Comparison of ENCODE assay signal across 27 cellular contexts in genomic region chr4:53900275-53900649, GRCh38.
A peak's percentile ranks its signal among the peaks of the same experiment; 100 is the strongest.
DNase-seq lines count a peak whose midpoint lies in the region; TF ChIP-seq lines count a peak whose summit lies in the region.
"Had no signal": no experiment of that assay in that cellular context is flagged by ENCODE, and none has a peak within 500 bp of the region (broad histone marks: within the 10 kb centered on the region; RNA-seq: fewer than 3 reads in every experiment).

No MANE protein-coding gene starts in this region.

- H2AFZ ChIP-seq in hepatocyte: no peak overlapping the region

- H3K4me3 ChIP-seq in adipocyte (ENCODE audit: low read length): peak overlapping the region; percentile 60
- no peak overlapping the region for H3K4me3 ChIP-seq in hepatocyte
- H3K4me3 ChIP-seq in sigmoid colon: no peak overlapping the region
- no peak overlapping the region for H3K4me3 ChIP-seq in uterus
- H3K4me3 ChIP-seq: cardiac muscle cell, mucosa of descending colon, SJSA1, skin epidermis had no signal

- H3K4me1 ChIP-seq in adipocyte (ENCODE audit: control insufficient read depth, insufficient read depth, low read length) (peaks cover 23% of the 10 kb centered on the region), hepatocyte (ENCODE audit: insufficient read depth) (peaks cover 8% of the 10 kb centered on the region), sigmoid colon (no peaks in the 10 kb centered on the region), uterus (peaks cover 0 to 8% of the 10 kb centered on the region in 2 donors)
- H3K4me1 ChIP-seq: SJSA1 had no signal

- no peaks in the 10 kb centered on the region for H4K20me1 ChIP-seq in hepatocyte (ENCODE audit: insufficient read depth, poor library complexity, severe bottlenecking)

- peak overlapping the region; percentile 77 for H3K27ac ChIP-seq in hepatocyte
- H3K27ac ChIP-seq in sigmoid colon: peak overlapping the region; percentile 39 to 49 (median 45)
- H3K27ac ChIP-seq in uterus: peak overlapping the region; percentile 69 to 71
- H3K27ac ChIP-seq: cardiac muscle cell, SJSA1 had no signal

- no peak overlapping the region for H3K4me2 ChIP-seq in hepatocyte

- H3K9ac ChIP-seq in adipocyte (ENCODE audit: low read length): peak overlapping the region; percentile 58

- no peak overlapping the region for H3K27ac Mint-ChIP-seq in activated T-helper 1 cell treated with anti-CD3 and anti-CD28 coated beads, Interleukin-12 subunit alpha, Interleukin-12 subunit beta, Interleukin-2, Interleukin-4 antibody, amounts not matched to agents 30 ng/mL and 10 ng/mL and 1 ng/mL, durations not matched to agents 14 hours and 24 hours and 36 hours
- H3K27ac Mint-ChIP-seq: CD8-positive, alpha-beta T cell; H9; T-helper 17 cell had no signal

- H3K9me2 ChIP-seq in hepatocyte (replicated peaks; ENCODE audit: insufficient read depth): no peaks in the 10 kb centered on the region

- H3K27me3 Mint-ChIP-seq in activated T-helper 1 cell treated with anti-CD3 and anti-CD28 coated beads, Interleukin-12 subunit alpha, Interleukin-12 subunit beta, Interleukin-2, Interleukin-4 antibody, amounts not matched to agents 30 ng/mL and 10 ng/mL and 1 ng/mL, durations not matched to agents 14 hours and 24 hours and 36 hours (ENCODE audit: insufficient read depth): peaks cover 15% of the 10 kb centered on the region

- intact Hi-C loops in sigmoid colon (cut with DNase I): loop anchor here (10.0 kb wide), 2 partner anchors 405 to 705 kb away; no protein-coding TSS in a partner anchor
- intact Hi-C loops in uterus (cut with DNase I; ENCODE audit: low total_unique reads): no loop called here
- intact Hi-C loops in activated T-helper 1 cell treated with anti-CD3 and anti-CD28 coated beads, Interleukin-12 subunit alpha, Interleukin-12 subunit beta, Interleukin-2, Interleukin-4 antibody, amounts not matched to agents 30 ng/mL and 10 ng/mL and 1 ng/mL, durations not matched to agents 14 hours and 24 hours and 36 hours (cut with micrococcal nuclease): loop anchor here (10.0 kb wide), 1 partner anchor 885 kb away; no protein-coding TSS in a partner anchor

- no peaks in the 10 kb centered on the region for H3K79me2 ChIP-seq in hepatocyte

- no peaks in the 10 kb centered on the region for H3K36me3 Mint-ChIP-seq in activated T-helper 1 cell treated with anti-CD3 and anti-CD28 coated beads, Interleukin-12 subunit alpha, Interleukin-12 subunit beta, Interleukin-2, Interleukin-4 antibody, amounts not matched to agents 30 ng/mL and 10 ng/mL and 1 ng/mL, durations not matched to agents 14 hours and 24 hours and 36 hours (ENCODE audit: low read depth)
- H3K36me3 Mint-ChIP-seq: CD8-positive, alpha-beta T cell had no signal

- H3K9me3 ChIP-seq in adipocyte (ENCODE audit: control insufficient read depth, low read length): no peaks in the 10 kb centered on the region
- H3K9me3 ChIP-seq in hepatocyte (ENCODE audit: low read depth): no peaks in the 10 kb centered on the region
- no peaks in the 10 kb centered on the region for H3K9me3 ChIP-seq in sigmoid colon
- no peaks in the 10 kb centered on the region for H3K9me3 ChIP-seq in uterus
- H3K9me3 ChIP-seq: mucosa of descending colon, SJSA1 had no signal

- no peak for TF ChIP-seq EP300 in sigmoid colon (IDR thresholded peaks at IDR 0.05)

- 83% methylated on average over 3 of the region's 3 CpGs for WGBS in hepatocyte (ENCODE audit: low lambda C conversion rate, missing lambda C conversion rate)
- 83 to 84% methylated on average over 3 of the region's 3 CpGs for WGBS in sigmoid colon, 2 donors

- no peaks in the 10 kb centered on the region for H3K9me3 Mint-ChIP-seq in activated T-helper 1 cell treated with anti-CD3 and anti-CD28 coated beads, Interleukin-12 subunit alpha, Interleukin-12 subunit beta, Interleukin-2, Interleukin-4 antibody, amounts not matched to agents 30 ng/mL and 10 ng/mL and 1 ng/mL, durations not matched to agents 14 hours and 24 hours and 36 hours
- H3K9me3 Mint-ChIP-seq: CD8-positive, alpha-beta T cell; H9; neural crest cell had no signal

- TF ChIP-seq CTCF in hepatocyte (IDR thresholded peaks at IDR 0.05; ENCODE audit: poor library complexity) (no peak), sigmoid colon (IDR thresholded peaks at IDR 0.05) (no peak), uterus (IDR thresholded peaks at IDR 0.05) (no peak)

- H3K36me3 ChIP-seq in adipocyte (ENCODE audit: control insufficient read depth, insufficient read depth, low read length, severe bottlenecking): no peaks in the 10 kb centered on the region
- H3K36me3 ChIP-seq in hepatocyte (replicated peaks; ENCODE audit: insufficient read depth, low read depth): no peaks in the 10 kb centered on the region
- H3K36me3 ChIP-seq in sigmoid colon: no peaks in the 10 kb centered on the region
- no peaks in the 10 kb centered on the region for H3K36me3 ChIP-seq in uterus
- H3K36me3 ChIP-seq: cardiac muscle cell, heart left ventricle, SJSA1 had no signal

- H3K4me1 Mint-ChIP-seq in activated T-helper 1 cell treated with anti-CD3 and anti-CD28 coated beads, Interleukin-12 subunit alpha, Interleukin-12 subunit beta, Interleukin-2, Interleukin-4 antibody, amounts not matched to agents 30 ng/mL and 10 ng/mL and 1 ng/mL, durations not matched to agents 14 hours and 24 hours and 36 hours (ENCODE audit: low read depth): no peaks in the 10 kb centered on the region
- H3K4me1 Mint-ChIP-seq: T-helper 17 cell had no signal

- no peak overlapping the region for H3K4me3 Mint-ChIP-seq in activated T-helper 1 cell treated with anti-CD3 and anti-CD28 coated beads, Interleukin-12 subunit alpha, Interleukin-12 subunit beta, Interleukin-2, Interleukin-4 antibody, amounts not matched to agents 30 ng/mL and 10 ng/mL and 1 ng/mL, durations not matched to agents 14 hours and 24 hours and 36 hours
- H3K4me3 Mint-ChIP-seq: CD8-positive, alpha-beta T cell; H9; neural crest cell; T-helper 17 cell had no signal

- TF ChIP-seq POLR2A in sigmoid colon (IDR thresholded peaks at IDR 0.05) (no peak), uterus (IDR thresholded peaks at IDR 0.05) (no peak)

- no peak for DNase-seq in adipocyte (ENCODE audit: low read depth)
- no peak for DNase-seq in hepatocyte (ENCODE audit: low spot score)
- no peak for DNase-seq in sigmoid colon
- no peak for DNase-seq in uterus
- no peak for DNase-seq in activated T-helper 1 cell treated with anti-CD3 and anti-CD28 coated beads, Interleukin-12 subunit alpha, Interleukin-12 subunit beta, Interleukin-2, Interleukin-4 antibody, amounts not matched to agents 30 ng/mL and 10 ng/mL and 1 ng/mL, durations not matched to agents 14 hours and 24 hours and 36 hours (ENCODE audit: low spot score)
- no peak for DNase-seq in HuH-7 (ENCODE audit: low spot score)
- no peak for DNase-seq in HT-29 (ENCODE audit: low spot score)
- DNase-seq: activated CD4-positive, alpha-beta T cell treated with anti-CD3 and anti-CD28 coated beads for 4 hours; activated CD8-positive, alpha-beta memory T cell treated with anti-CD3 and anti-CD28 coated beads for 24 hours; activated naive CD4-positive, alpha-beta T cell treated with Interleukin-2 at 50 U/mL for 16 hours; activated T-cell treated with anti-CD3 and anti-CD28 coated beads, Interleukin-2, amount 50 U/mL, for 1 hour; amygdala; CD8-positive, alpha-beta T cell; DMS 273 treated with DMSO at 0.1 percent for 48 hours; H9; heart left ventricle; mucosa of descending colon; NCI-H146; NCI-H2171; NCI-H524 treated with DMSO at 0.1 percent for 48 hours; stimulated activated CD4-positive, alpha-beta T cell treated with anti-CD3 and anti-CD28 coated beads, Interleukin-2, amount 100 ng/mL, for 24 hours; substantia nigra; T-helper 17 cell had no signal

- H3K27me3 ChIP-seq in adipocyte (replicated peaks; ENCODE audit: control insufficient read depth, insufficient read depth, low read length): no peaks in the 10 kb centered on the region
- no peaks in the 10 kb centered on the region for H3K27me3 ChIP-seq in hepatocyte
- H3K27me3 ChIP-seq in sigmoid colon: peaks cover 0 to 10% (median 4%) of the 10 kb centered on the region in 3 donors
- H3K27me3 ChIP-seq in uterus: no peaks in the 10 kb centered on the region
- H3K27me3 ChIP-seq: cardiac muscle cell, SJSA1 had no signal
